ENCODE assay signal across 11 cellular contexts in the genomic region with DNA sequence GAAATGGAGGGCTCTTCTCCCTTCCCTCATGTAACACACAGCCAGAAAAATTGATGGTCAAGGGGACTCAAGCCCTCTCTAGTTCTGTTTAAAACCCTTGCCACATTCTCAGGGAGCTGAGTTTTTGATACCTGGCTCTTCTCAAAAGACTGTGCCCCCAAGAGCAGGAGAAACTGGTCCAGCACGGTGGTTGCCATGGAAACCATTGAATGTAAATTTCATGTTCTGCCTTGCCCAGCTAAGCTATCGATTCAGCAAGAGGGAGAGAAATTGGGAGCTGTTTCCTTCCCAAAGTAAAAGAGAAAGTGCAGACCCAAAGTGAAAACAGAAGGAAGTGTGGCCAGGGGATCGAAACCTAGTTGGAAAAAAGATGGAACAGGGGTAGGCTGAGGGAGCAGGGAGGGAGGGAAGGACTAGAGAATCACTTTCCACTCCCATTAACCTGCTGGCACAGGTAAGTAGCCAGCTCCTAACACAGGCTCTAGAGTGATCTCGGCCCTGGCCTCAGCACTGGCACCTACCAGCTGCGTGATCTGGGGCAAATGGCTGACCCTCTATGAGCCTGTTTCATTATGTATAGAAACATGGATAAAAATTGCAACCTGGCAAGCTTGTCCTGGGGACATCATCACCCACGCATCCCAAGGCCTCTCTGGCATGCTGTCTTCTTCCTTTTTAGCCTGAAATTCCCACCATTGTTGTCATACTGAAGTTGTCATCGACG.
"Had no signal": no experiment of that assay in that cellular context is flagged by ENCODE, and none has a peak within 500 bp of the region (broad histone marks: within the 10 kb centered on the region; RNA-seq: fewer than 3 reads in every experiment).

No MANE protein-coding gene starts in this region.

- H3K9me3 Mint-ChIP-seq: activated naive CD8-positive, alpha-beta T cell treated with anti-CD3 and anti-CD28 coated beads for 36 hours; activated T-helper 17 cell treated with anti-CD3 and anti-CD28 coated beads, Interleukin-2, amount 50 U/mL, for 72 hours; nephron; WTC11 had no signal

- H3K9me3 ChIP-seq: esophagus squamous epithelium, left lung, transverse colon had no signal

- H3K4me1 ChIP-seq: esophagus squamous epithelium, left lung, transverse colon had no signal

- H3K36me3 ChIP-seq: esophagus squamous epithelium, left lung, transverse colon had no signal

- H3K4me3 ChIP-seq: esophagus squamous epithelium, left lung, skin epidermis, transverse colon had no signal

- H3K4me3 Mint-ChIP-seq: activated naive CD8-positive, alpha-beta T cell treated with anti-CD3 and anti-CD28 coated beads for 36 hours; activated T-helper 17 cell treated with anti-CD3 and anti-CD28 coated beads, Interleukin-2, amount 50 U/mL, for 72 hours; nephron; T-helper 17 cell; WTC11 had no signal

- H3K36me3 Mint-ChIP-seq: activated naive CD8-positive, alpha-beta T cell treated with anti-CD3 and anti-CD28 coated beads for 36 hours; WTC11 had no signal

- H3K4me1 Mint-ChIP-seq: activated naive CD8-positive, alpha-beta T cell treated with anti-CD3 and anti-CD28 coated beads for 36 hours; activated T-helper 17 cell treated with anti-CD3 and anti-CD28 coated beads, Interleukin-2, amount 50 U/mL, for 72 hours; nephron; WTC11 had no signal

- H3K27ac ChIP-seq: esophagus squamous epithelium, left lung, skin epidermis, transverse colon had no signal

- ATAC-seq: activated T-helper 17 cell treated with anti-CD3 and anti-CD28 coated beads, Interleukin-2, amount 50 U/mL, for 72 hours; left lung; T-helper 17 cell; WTC11 had no signal

- DNase-seq: activated CD4-positive, alpha-beta T cell treated with anti-CD3 and anti-CD28 coated beads for 48 hours; activated naive CD8-positive, alpha-beta T cell treated with anti-CD3 and anti-CD28 coated beads for 36 hours; esophagus squamous epithelium; foreskin fibroblast; T-helper 17 cell had no signal

- H3K27ac Mint-ChIP-seq: activated naive CD8-positive, alpha-beta T cell treated with anti-CD3 and anti-CD28 coated beads for 36 hours; activated T-helper 17 cell treated with anti-CD3 and anti-CD28 coated beads, Interleukin-2, amount 50 U/mL, for 72 hours; nephron; T-helper 17 cell; WTC11 had no signal
